ENCODE assay signal across 14 cellular contexts in the genomic region with DNA sequence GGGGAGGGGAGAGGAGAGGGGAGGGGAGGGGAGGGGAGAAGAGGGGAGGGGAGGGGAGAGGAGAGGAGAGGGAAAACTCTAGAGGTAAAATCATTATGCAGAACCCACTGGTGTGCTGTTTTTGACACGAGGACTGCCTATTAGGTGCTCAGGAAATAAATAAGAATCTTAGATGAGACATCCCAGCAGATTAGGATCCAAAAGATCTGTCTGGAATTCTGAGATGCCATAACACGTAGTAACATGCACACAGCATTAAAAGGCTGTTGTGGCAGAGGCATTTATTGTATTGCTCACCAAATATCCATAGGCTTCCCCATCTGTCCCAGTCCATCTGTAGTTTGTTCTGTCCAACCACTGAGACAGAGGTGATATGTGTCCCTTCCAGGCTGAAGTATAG. TPM values are rescaled to one million over a fixed set of nuclear protein-coding genes. Genes with fewer than 3 reads are reported as not detected.
DNase-seq lines count a peak whose midpoint lies in the region; ATAC-seq and TF ChIP-seq lines count a peak whose summit lies in the region.
"Had no signal": no experiment of that assay in that cellular context is flagged by ENCODE, and none has a peak within 500 bp of the region (broad histone marks: within the 10 kb centered on the region; RNA-seq: fewer than 3 reads in every experiment).

No MANE protein-coding gene starts in this region.

- no peak for TF ChIP-seq CTCF in breast epithelium (IDR thresholded peaks at IDR 0.05)
- no peak for TF ChIP-seq CTCF in MCF 10A (IDR thresholded peaks at IDR 0.05; ENCODE audit: unreplicated experiment)
- TF ChIP-seq CTCF in mammary epithelial cell (conservative IDR thresholded peaks at IDR 0.05 in 1 of 2, IDR thresholded peaks at IDR 0.05 in 1 of 2; ENCODE audit: extremely low read depth in 1 of 2, insufficient read depth in 1 of 2, low read depth in 1 of 2, low read length in 2 of 2), result no peak
- no peak for TF ChIP-seq CTCF in tibial artery (IDR thresholded peaks at IDR 0.05)

- no peak overlapping the region for H3K9ac ChIP-seq in mammary epithelial cell (ENCODE audit: insufficient read depth, low read length)

- CTCF ChIA-PET in MCF 10A (lab: Yijun Ruan, JAX), result interaction anchor here (0.8 to 4.1 kb wide), 5 partner anchors 9 to 64 kb away, joined by 4 to 26 read pairs (median 5); no protein-coding TSS in a partner anchor
- CTCF ChIA-PET in mammary epithelial cell (lab: Charles Lee; ENCODE audit: low non-redundant PET), result no interaction called here
- CTCF ChIA-PET in T-cell (lab: Charles Lee), result interaction anchor here in 1 of 2 donors (0.6 kb wide), 1 partner anchor 56 kb away, joined by 17 read pairs; no protein-coding TSS in a partner anchor

- no peak overlapping the region for H2AFZ ChIP-seq in mammary epithelial cell (ENCODE audit: low read depth, low read length)

- no peak overlapping the region for H3K27ac Mint-ChIP-seq in MCF 10A (ENCODE audit: low read depth, unreplicated experiment)
- no peak overlapping the region for H3K27ac Mint-ChIP-seq in T-cell
- H3K27ac Mint-ChIP-seq: type B pancreatic cell had no signal

- BruUV-seq in MCF 10A (replicated peaks; lab: Mats Ljungman, UMichigan) (no TSS peak), mammary epithelial cell (replicated peaks; lab: Mats Ljungman, UMichigan) (no TSS peak)

- H3K4me1 ChIP-seq in breast epithelium, result peaks cover 0 to 4% of the 10 kb centered on the region in 2 donors
- H3K4me1 ChIP-seq in mammary epithelial cell (ENCODE audit: insufficient read depth, low read length), result peaks cover 31% of the 10 kb centered on the region
- peaks cover 4 to 41% of the 10 kb centered on the region in 2 donors for H3K4me1 ChIP-seq in muscle layer of duodenum (ENCODE audit: control insufficient read depth in 1 of 2, insufficient read depth in 2 of 2, low read length in 2 of 2)
- peaks cover 0 to 87% (median 61%) of the 10 kb centered on the region in 4 donors for H3K4me1 ChIP-seq in tibial artery

- H3K36me3 Mint-ChIP-seq in MCF 10A (ENCODE audit: insufficient read depth, unreplicated experiment), result peaks cover 4% of the 10 kb centered on the region
- H3K36me3 Mint-ChIP-seq in T-cell, result peaks cover 4% of the 10 kb centered on the region

- intact Hi-C loops in breast epithelium (cut with DNase I; ENCODE audit: low total_unique reads) (no loop called here), MCF 10A (cut with micrococcal nuclease) (no loop called here), mammary epithelial cell (cut with micrococcal nuclease) (loop anchor here (1.0 kb wide), 1 partner anchor 28 kb away; no protein-coding TSS in a partner anchor), tibial artery (cut with DNase I; ENCODE audit: low total_unique reads) (no loop called here)

- H3K27me3 ChIP-seq in breast epithelium, result no peaks in the 10 kb centered on the region
- no peaks in the 10 kb centered on the region for H3K27me3 ChIP-seq in mammary epithelial cell (ENCODE audit: insufficient read depth, low read length)
- no peaks in the 10 kb centered on the region for H3K27me3 ChIP-seq in muscle layer of duodenum (ENCODE audit: low read depth, low read length)
- H3K27me3 ChIP-seq in tibial artery, result no peaks in the 10 kb centered on the region

- H3K36me3 ChIP-seq in breast epithelium (no peaks in the 10 kb centered on the region), mammary epithelial cell (ENCODE audit: insufficient read depth, low read length) (no peaks in the 10 kb centered on the region), muscle layer of duodenum (ENCODE audit: control insufficient read depth in 1 of 2, insufficient read depth in 2 of 2, low read length in 2 of 2) (no peaks in the 10 kb centered on the region), tibial artery (no peaks in the 10 kb centered on the region)

- H3K9me3 Mint-ChIP-seq in MCF 10A (ENCODE audit: unreplicated experiment) (no peaks in the 10 kb centered on the region), T-cell (no peaks in the 10 kb centered on the region)
- H3K9me3 Mint-ChIP-seq: mesothelial cell of epicardium had no signal

- WGBS in mammary epithelial cell (ENCODE audit: low coverage, missing lambda C conversion rate), result 0% methylated on average over 1 of the region's 2 CpGs

- peaks cover 21% of the 10 kb centered on the region for H3K4me1 Mint-ChIP-seq in MCF 10A (ENCODE audit: insufficient read depth, unreplicated experiment)
- peaks cover 0 to 9% (median 3%) of the 10 kb centered on the region in 3 donors for H3K4me1 Mint-ChIP-seq in T-cell

- TF ChIP-seq POLR2A in breast epithelium (IDR thresholded peaks at IDR 0.05), result no peak

- ATAC-seq in T-cell (replicated peaks in 1 of 4), result no peak
- ATAC-seq in HG03460 (IDR thresholded peaks at IDR 0.05; ENCODE audit: unreplicated experiment), result no peak

- H3K27me3 Mint-ChIP-seq in MCF 10A (ENCODE audit: insufficient read depth, unreplicated experiment) (no peaks in the 10 kb centered on the region), T-cell (no peaks in the 10 kb centered on the region)
- H3K27me3 Mint-ChIP-seq: type B pancreatic cell had no signal

- DNase-seq in breast epithelium (ENCODE audit: low spot score in 2 of 2) (no peak), MCF 10A (ENCODE audit: unreplicated experiment) (no peak), mammary epithelial cell (peak; percentile 76), tibial artery (no peak), T-cell (no peak), UCSD-AML1 (lab: John Stamatoyannopoulos, UW; ENCODE audit: unreplicated experiment) (no peak)
- DNase-seq: amygdala, DMS153, NCI-H510A, retina had no signal

- H4K20me1 ChIP-seq in mammary epithelial cell (ENCODE audit: insufficient read depth, low read length), result no peaks in the 10 kb centered on the region

- dilution Hi-C loops in mammary epithelial cell (cut with HindIII; ENCODE audit: low sequenced_read_pairs), result no loop called here

- no peaks in the 10 kb centered on the region for H3K79me2 ChIP-seq in mammary epithelial cell (ENCODE audit: insufficient read depth, low read length)

- H3K4me3 Mint-ChIP-seq in MCF 10A (ENCODE audit: unreplicated experiment) (no peak overlapping the region), T-cell (no peak overlapping the region)
- H3K4me3 Mint-ChIP-seq: mesothelial cell of epicardium, type B pancreatic cell had no signal

- H3K4me2 ChIP-seq in mammary epithelial cell (ENCODE audit: insufficient read depth, low read depth, low read length), result peak overlapping the region; percentile 47

- POLR2A ChIA-PET in MCF 10A (lab: Yijun Ruan, JAX) (interaction anchor here (1.1 to 2.9 kb wide), 2 partner anchors 11 to 30 kb away, joined by 4 to 9 read pairs; no protein-coding TSS in a partner anchor), T-cell (lab: Charles Lee) (interaction anchor here (0.5 to 1.0 kb wide), 3 partner anchors 14 to 1667 kb away, joined by 4 to 8 read pairs (median 5); no protein-coding TSS in a partner anchor)

- H3K27ac ChIP-seq in breast epithelium (peak overlapping the region; percentile 55 to 85), mammary epithelial cell (ENCODE audit: insufficient read depth, low read depth, low read length) (peak overlapping the region; percentile 93), muscle layer of duodenum (ENCODE audit: low read length) (peak overlapping the region; percentile 35), tibial artery (peak overlapping the region; percentile 54 to 57)

- H3K4me3 ChIP-seq in breast epithelium (no peak overlapping the region), mammary epithelial cell (replicated peaks in 1 of 3; ENCODE audit: insufficient read depth in 1 of 3, low read depth in 2 of 3, low read length in 3 of 3) (no peak overlapping the region), muscle layer of duodenum (ENCODE audit: low read depth in 1 of 2, low read length in 2 of 2) (no peak overlapping the region), tibial artery (no peak overlapping the region)

- H3K9me3 ChIP-seq in breast epithelium, result no peaks in the 10 kb centered on the region
- no peaks in the 10 kb centered on the region for H3K9me3 ChIP-seq in mammary epithelial cell (replicated peaks; ENCODE audit: insufficient read depth, low read length)
- H3K9me3 ChIP-seq in muscle layer of duodenum (ENCODE audit: control insufficient read depth in 1 of 2, low read length in 2 of 2), result no peaks in the 10 kb centered on the region
- no peaks in the 10 kb centered on the region for H3K9me3 ChIP-seq in tibial artery

- in situ Hi-C loops in mammary epithelial cell (cut with MboI; ENCODE audit: low sequenced_read_pairs in 2 of 2), result loop anchor here in 1 of 2 donors (10.0 kb wide), 1 partner anchor 48 kb away; no protein-coding TSS in a partner anchor

RNA-seq across cellular contexts. Expression of a gene that starts 40.8 kb away (rescaled TPM):
- total RNA-seq in breast epithelium (100 to 1,000 TPM in 2 of 3 donors, 10 to 100 TPM in 1; 88.2 to 184 (median 168) TPM), MCF 10A (2022) (49.7 and 53.1 TPM in 2 replicates), mammary epithelial cell (10 to 100 TPM; 41.2 to 72.2 TPM), T-cell (100 to 1,000 TPM; 164 to 260 (median 169) TPM)
- polyA plus RNA-seq in mammary epithelial cell, result 2.4 TPM
- polyA minus RNA-seq in mammary epithelial cell, result 57.9 TPM

Comparison
In these comparisons a context has a peak if more than half of its experiments do, and no peak if none do; other contexts are left out.
1. H3K27ac ChIP-seq: peak in every context shown above with its lines; median percentile 93 in mammary epithelial cell; 70 in breast epithelium; 56 in tibial artery; 35 in muscle layer of duodenum.